ENCODE assay signal across 8 cellular contexts in the genomic region with DNA sequence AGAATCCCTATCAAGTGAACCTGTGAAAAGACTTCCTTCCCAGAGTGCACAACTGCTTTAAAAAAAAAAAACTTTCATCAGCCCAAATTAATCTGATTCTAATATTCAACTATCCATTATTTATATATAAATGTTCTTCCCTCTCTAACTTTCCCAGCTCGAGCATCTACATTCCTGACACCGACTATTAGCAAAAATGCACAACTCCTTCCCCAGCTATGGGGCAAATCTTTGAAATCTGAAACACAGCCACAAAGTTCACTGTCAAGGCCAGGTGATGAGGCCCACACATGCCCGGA. TPM values are rescaled to one million over a fixed set of nuclear protein-coding genes. Genes with fewer than 3 reads are reported as not detected.
A peak's percentile ranks its signal among the peaks of the same experiment; 100 is the strongest.
DNase-seq lines count a peak whose midpoint lies in the region; ATAC-seq and TF ChIP-seq lines count a peak whose summit lies in the region.

No MANE protein-coding gene starts in this region.

- H3K27ac ChIP-seq in SU-DHL-6 (ENCODE audit: low read depth, low read length) (peak overlapping the region; percentile 84), gastrocnemius medialis (peak overlapping the region; percentile 96 to 100 (median 98))

- peak overlapping the region; percentile 94 for H3K4me3 ChIP-seq in SU-DHL-6 (ENCODE audit: insufficient read depth, low read length, poor library complexity, severe bottlenecking)
- H3K4me3 ChIP-seq in fibroblast of the aortic adventitia (ENCODE audit: low read depth, low read length): peak overlapping the region; percentile 80
- peak overlapping the region; percentile 73 to 88 (median 76) for H3K4me3 ChIP-seq in gastrocnemius medialis

- TF ChIP-seq CTCF in SU-DHL-6 (IDR thresholded peaks at IDR 0.05; ENCODE audit: insufficient read depth, low read length, poor library complexity, severe bottlenecking) (no peak), fibroblast of the aortic adventitia (IDR thresholded peaks at IDR 0.05; ENCODE audit: insufficient read depth, low read length) (no peak), gastrocnemius medialis (IDR thresholded peaks at IDR 0.05 in 4 of 5, conservative IDR thresholded peaks at IDR 0.05 in 1 of 5) (no peak)

- H3K36me3 ChIP-seq in SU-DHL-6 (ENCODE audit: low read length) (no peaks in the 10 kb centered on the region), gastrocnemius medialis (no peaks in the 10 kb centered on the region)

- TF ChIP-seq POLR2A in gastrocnemius medialis (IDR thresholded peaks at IDR 0.05): no peak

- H3K4me1 ChIP-seq in gastrocnemius medialis: peaks cover 45 to 51% of the 10 kb centered on the region in 2 donors

- intact Hi-C loops in gastrocnemius medialis (cut with DNase I; ENCODE audit: low total_unique reads): no loop called here

- H2AFZ ChIP-seq in SU-DHL-6 (ENCODE audit: low read depth, low read length, severe bottlenecking): peak overlapping the region; percentile 38

- peak overlapping the region; percentile 84 for H3K9ac ChIP-seq in SU-DHL-6 (ENCODE audit: low read length)

- in situ Hi-C loops in gastrocnemius medialis (cut with MboI; ENCODE audit: low sequenced_read_pairs in 4 of 4): no loop called here

- H3K79me2 ChIP-seq in SU-DHL-6 (ENCODE audit: insufficient read depth, low read length): peaks cover 61% of the 10 kb centered on the region

- no peaks in the 10 kb centered on the region for H4K20me1 ChIP-seq in SU-DHL-6 (ENCODE audit: low read depth, low read length)

- H3K4me2 ChIP-seq in SU-DHL-6 (ENCODE audit: low read depth, low read length, poor library complexity, severe bottlenecking): peak overlapping the region; percentile 99

- DNase-seq in fibroblast of the aortic adventitia (ENCODE audit: low read depth) (no peak), gastrocnemius medialis (no peak), NCI-H82 treated with DMSO at 0.1 percent for 48 hours (lab: John Stamatoyannopoulos, UW; ENCODE audit: unreplicated experiment) (no peak), NCI-H2107 (lab: John Stamatoyannopoulos, UW) (no peak), DMS53 treated with DMSO at 0.1 percent for 48 hours (lab: John Stamatoyannopoulos, UW; ENCODE audit: unreplicated experiment) (no peak), HT-29 (ENCODE audit: low spot score) (no peak)

- no peaks in the 10 kb centered on the region for H3K9me2 ChIP-seq in SU-DHL-6 (replicated peaks; ENCODE audit: insufficient read depth, low read length)

- H3F3A ChIP-seq in SU-DHL-6 (ENCODE audit: insufficient read depth): peaks cover 36% of the 10 kb centered on the region

- H3K9me3 ChIP-seq in SU-DHL-6 (ENCODE audit: insufficient read depth, low read length) (no peaks in the 10 kb centered on the region), gastrocnemius medialis (no peaks in the 10 kb centered on the region)

- H3K27me3 ChIP-seq in SU-DHL-6 (ENCODE audit: low read length) (no peaks in the 10 kb centered on the region), gastrocnemius medialis (no peaks in the 10 kb centered on the region)

- ATAC-seq in GM18909 (IDR thresholded peaks at IDR 0.05; ENCODE audit: poor library complexity, unreplicated experiment): peak; percentile 0
- no peak for ATAC-seq in gastrocnemius medialis

RNA-seq across cellular contexts. Expression of a gene that starts 2.3 kb away (rescaled TPM):
- total RNA-seq in fibroblast of the aortic adventitia (ENCODE audit: low replicate concordance): 22.5 and 24.0 TPM in 2 replicates
- total RNA-seq in gastrocnemius medialis: 10 to 100 TPM in 3 of 4 donors, 1 to 10 TPM in 1; 9.8 to 20.2 (median 15.4) TPM
- 2.5 and 5.9 TPM in 2 replicates for total RNA-seq in HT-29 (2014; rRNA removed; shearing (Covaris generic))
